Comparison of ENCODE assay signal across 8 cellular contexts in the genomic region with DNA sequence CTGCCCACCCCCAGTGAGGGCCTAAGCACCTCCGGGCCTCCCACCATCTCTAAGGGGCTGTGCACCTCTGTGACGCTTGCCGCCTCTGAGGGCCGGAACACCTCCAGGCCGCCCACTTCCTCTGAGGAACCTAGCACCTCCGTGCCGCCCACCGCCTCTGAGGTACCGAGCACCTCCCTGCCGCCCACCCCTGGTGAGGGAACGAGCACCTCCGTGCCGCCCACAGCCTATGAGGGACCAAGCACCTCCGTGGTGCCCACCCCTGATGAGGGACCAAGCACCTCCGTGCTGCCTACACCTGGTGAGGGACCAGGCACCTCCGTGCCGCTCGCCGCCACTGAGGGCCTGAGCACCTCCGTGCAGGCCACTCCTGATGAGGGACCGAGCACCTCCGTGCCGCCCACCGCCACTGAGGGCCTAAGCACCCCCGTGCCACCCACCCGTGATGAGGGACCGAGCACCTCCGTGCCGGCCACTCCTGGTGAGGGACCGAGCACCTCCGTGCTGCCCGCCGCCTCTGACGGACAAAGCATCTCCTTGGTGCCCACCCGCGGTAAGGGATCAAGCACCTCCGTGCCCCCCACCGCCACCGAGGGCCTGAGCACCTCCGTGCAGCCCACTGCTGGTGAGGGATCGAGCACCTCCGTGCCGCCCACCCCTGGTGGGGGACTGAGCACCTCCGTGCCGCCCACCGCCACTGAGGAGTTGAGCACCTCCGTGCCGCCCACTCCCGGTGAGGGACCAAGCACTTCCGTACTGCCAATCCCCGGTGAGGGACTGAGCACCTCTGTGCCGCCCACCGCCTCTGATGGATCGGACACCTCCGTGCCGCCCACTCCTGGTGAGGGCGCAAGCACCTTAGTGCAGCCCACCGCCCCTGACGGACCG. TPM values are rescaled to one million over a fixed set of nuclear protein-coding genes. Genes with fewer than 3 reads are reported as not detected.
DNase-seq lines count a peak whose midpoint lies in the region; ATAC-seq and TF ChIP-seq lines count a peak whose summit lies in the region.

No MANE protein-coding gene starts in this region.

- H4K8ac ChIP-seq in trophoblast cell (ENCODE audit: low read depth, low read length): peak overlapping the region; percentile 85

- peaks cover 4% of the 10 kb centered on the region for H3K79me2 ChIP-seq in trophoblast cell (ENCODE audit: control insufficient read depth, insufficient read depth, low read length, poor library complexity)

- peaks cover 2% of the 10 kb centered on the region for H3K79me1 ChIP-seq in trophoblast cell (ENCODE audit: low read length)

- H3K4me3 ChIP-seq in AG04449 (ENCODE audit: low read depth, low read length) (peak overlapping the region; percentile 66), HUES48 (ENCODE audit: low read depth, low read length) (peak overlapping the region; percentile 80), gastroesophageal sphincter (peak overlapping the region; percentile 41 to 69), trophoblast cell (ENCODE audit: low read depth, low read length) (peak overlapping the region; percentile 81)

- peak; percentile 35 for ATAC-seq in GM21360 (IDR thresholded peaks at IDR 0.05; ENCODE audit: unreplicated experiment)
- ATAC-seq in gastroesophageal sphincter: peak; percentile 24

- no peak for DNase-seq in AG04449 (ENCODE audit: low read depth, low spot score)
- peak; percentile 21 for DNase-seq in activated T-helper 1 cell treated with anti-CD3 and anti-CD28 coated beads, Interleukin-12 subunit alpha, Interleukin-12 subunit beta, Interleukin-2, Interleukin-4 antibody, amounts not matched to agents 30 ng/mL and 10 ng/mL and 1 ng/mL, durations not matched to agents 14 hours and 24 hours and 36 hours (ENCODE audit: low spot score)
- DNase-seq in trophoblast cell: no peak
- DNase-seq in SKM-1 (lab: John Stamatoyannopoulos, UW; ENCODE audit: unreplicated experiment): no peak
- no peak for DNase-seq in COLO668 (lab: John Stamatoyannopoulos, UW; ENCODE audit: unreplicated experiment)

- H3K9me3 ChIP-seq in HUES48 (ENCODE audit: control insufficient read depth, insufficient read depth, low read length) (peaks cover 17% of the 10 kb centered on the region), gastroesophageal sphincter (no peaks in the 10 kb centered on the region), trophoblast cell (ENCODE audit: insufficient read depth, low read depth, low read length) (no peaks in the 10 kb centered on the region)

- H3K27ac Mint-ChIP-seq in activated T-helper 1 cell treated with anti-CD3 and anti-CD28 coated beads, Interleukin-12 subunit alpha, Interleukin-12 subunit beta, Interleukin-2, Interleukin-4 antibody, amounts not matched to agents 30 ng/mL and 10 ng/mL and 1 ng/mL, durations not matched to agents 14 hours and 24 hours and 36 hours: peak overlapping the region; percentile 23

- H3K4me1 ChIP-seq in HUES48 (ENCODE audit: control insufficient read depth, insufficient read depth, low read length) (no peaks in the 10 kb centered on the region; the same call in 1 of the 2 replicates), gastroesophageal sphincter (peaks cover 0 to 13% (median 0%) of the 10 kb centered on the region in 3 donors), trophoblast cell (ENCODE audit: control insufficient read depth in 1 of 2, insufficient read depth in 2 of 2, low read length in 2 of 2) (peaks cover 0 to 6% of the 10 kb centered on the region in 2 experiments)

- intact Hi-C loops in activated T-helper 1 cell treated with anti-CD3 and anti-CD28 coated beads, Interleukin-12 subunit alpha, Interleukin-12 subunit beta, Interleukin-2, Interleukin-4 antibody, amounts not matched to agents 30 ng/mL and 10 ng/mL and 1 ng/mL, durations not matched to agents 14 hours and 24 hours and 36 hours (cut with micrococcal nuclease): no loop called here

- no peak for TF ChIP-seq EP300 in gastroesophageal sphincter (IDR thresholded peaks at IDR 0.05)

- peak overlapping the region; percentile 59 for H3K14ac ChIP-seq in trophoblast cell (ENCODE audit: low read length)

- no peak overlapping the region for H2BK12ac ChIP-seq in trophoblast cell (ENCODE audit: low read length)

- peak overlapping the region; percentile 85 for H3K4me3 Mint-ChIP-seq in activated T-helper 1 cell treated with anti-CD3 and anti-CD28 coated beads, Interleukin-12 subunit alpha, Interleukin-12 subunit beta, Interleukin-2, Interleukin-4 antibody, amounts not matched to agents 30 ng/mL and 10 ng/mL and 1 ng/mL, durations not matched to agents 14 hours and 24 hours and 36 hours

- H3K27me3 ChIP-seq in HUES48 (ENCODE audit: control insufficient read depth, insufficient read depth, low read length): no peaks in the 10 kb centered on the region
- H3K27me3 ChIP-seq in gastroesophageal sphincter: no peaks in the 10 kb centered on the region
- no peaks in the 10 kb centered on the region for H3K27me3 ChIP-seq in trophoblast cell (ENCODE audit: insufficient read depth, low read length)

- no peak overlapping the region for H2AK5ac ChIP-seq in trophoblast cell (ENCODE audit: low read length)

- no peak overlapping the region for H2BK120ac ChIP-seq in trophoblast cell (ENCODE audit: insufficient read depth, low read length, poor library complexity)

- H3K4me1 Mint-ChIP-seq in activated T-helper 1 cell treated with anti-CD3 and anti-CD28 coated beads, Interleukin-12 subunit alpha, Interleukin-12 subunit beta, Interleukin-2, Interleukin-4 antibody, amounts not matched to agents 30 ng/mL and 10 ng/mL and 1 ng/mL, durations not matched to agents 14 hours and 24 hours and 36 hours (ENCODE audit: low read depth): peaks cover 13% of the 10 kb centered on the region

- no peaks in the 10 kb centered on the region for H3K9me3 Mint-ChIP-seq in activated T-helper 1 cell treated with anti-CD3 and anti-CD28 coated beads, Interleukin-12 subunit alpha, Interleukin-12 subunit beta, Interleukin-2, Interleukin-4 antibody, amounts not matched to agents 30 ng/mL and 10 ng/mL and 1 ng/mL, durations not matched to agents 14 hours and 24 hours and 36 hours

- H3K18ac ChIP-seq in trophoblast cell (ENCODE audit: low read length): peak overlapping the region; percentile 61

- no peak overlapping the region for H4K91ac ChIP-seq in trophoblast cell (ENCODE audit: low read depth, low read length)

- no peaks in the 10 kb centered on the region for H3K36me3 Mint-ChIP-seq in activated T-helper 1 cell treated with anti-CD3 and anti-CD28 coated beads, Interleukin-12 subunit alpha, Interleukin-12 subunit beta, Interleukin-2, Interleukin-4 antibody, amounts not matched to agents 30 ng/mL and 10 ng/mL and 1 ng/mL, durations not matched to agents 14 hours and 24 hours and 36 hours (ENCODE audit: low read depth)

- peak overlapping the region; percentile 83 for H2AFZ ChIP-seq in trophoblast cell (ENCODE audit: insufficient read depth, low read length, poor library complexity)

- no peak overlapping the region for H3K23ac ChIP-seq in trophoblast cell (ENCODE audit: low read length)

- H3K36me3 ChIP-seq in HUES48 (ENCODE audit: control insufficient read depth, insufficient read depth, low read length) (no peaks in the 10 kb centered on the region), gastroesophageal sphincter (no peaks in the 10 kb centered on the region), trophoblast cell (ENCODE audit: control insufficient read depth in 1 of 2, insufficient read depth in 2 of 2, low read length in 2 of 2) (no peaks in the 10 kb centered on the region)

- no peak overlapping the region for H3K4ac ChIP-seq in trophoblast cell (ENCODE audit: low read depth, low read length)

- H3K27ac ChIP-seq in HUES48 (ENCODE audit: low read depth, low read length) (no peak overlapping the region), gastroesophageal sphincter (peak overlapping the region in 2 of 4 donors; percentile 64 to 76), trophoblast cell (ENCODE audit: low read depth, low read length) (no peak overlapping the region)

- 80% methylated on average over 1 of the region's 60 CpGs; no CpG with 5 or more reads in 1 of the 2 donors for WGBS in gastroesophageal sphincter (ENCODE audit: low coverage in 1 of 2), 2 donors
- WGBS in trophoblast cell (ENCODE audit: extremely low coverage, insufficient coverage, insufficient read length): no CpG with 5 or more reads among the region's 60 CpGs

- H3K4me2 ChIP-seq in trophoblast cell (ENCODE audit: low read length): peak overlapping the region; percentile 98

- H3K27me3 Mint-ChIP-seq in activated T-helper 1 cell treated with anti-CD3 and anti-CD28 coated beads, Interleukin-12 subunit alpha, Interleukin-12 subunit beta, Interleukin-2, Interleukin-4 antibody, amounts not matched to agents 30 ng/mL and 10 ng/mL and 1 ng/mL, durations not matched to agents 14 hours and 24 hours and 36 hours (ENCODE audit: insufficient read depth): no peaks in the 10 kb centered on the region

- TF ChIP-seq POLR2A in gastroesophageal sphincter (IDR thresholded peaks at IDR 0.05): no peak

- POLR2A ChIA-PET in AG04449 (lab: Yijun Ruan, JAX): no interaction called here

- CTCF ChIA-PET in AG04449 (lab: Yijun Ruan, JAX): no interaction called here

- H2BK5ac ChIP-seq in trophoblast cell (ENCODE audit: low read depth, low read length, poor library complexity): no peak overlapping the region

- peak overlapping the region; percentile 68 for H4K12ac ChIP-seq in trophoblast cell (ENCODE audit: low read depth, low read length)

- no peak overlapping the region for H3K9ac ChIP-seq in HUES48 (ENCODE audit: low read depth, low read length)
- no peak overlapping the region for H3K9ac ChIP-seq in trophoblast cell (ENCODE audit: low read length)

- TF ChIP-seq CTCF in AG04449 (IDR thresholded peaks at IDR 0.05; ENCODE audit: insufficient read depth, low read length, missing control alignments) (no peak), gastroesophageal sphincter (IDR thresholded peaks at IDR 0.05) (no peak)

RNA-seq across cellular contexts. Expression of a gene that starts 1.0 kb away (rescaled TPM):
- total RNA-seq in activated T-helper 1 cell treated with anti-CD3 and anti-CD28 coated beads, Interleukin-12 subunit alpha, Interleukin-12 subunit beta, Interleukin-2, Interleukin-4 antibody, amounts not matched to agents 30 ng/mL and 10 ng/mL and 1 ng/mL, durations not matched to agents 14 hours and 24 hours and 36 hours: 1.8 and 1.9 TPM in 2 replicates
- 1 to 10 TPM; 1.6 to 5.3 (median 2.8) TPM for total RNA-seq in gastroesophageal sphincter
- 1.9 and 2.0 TPM in 2 replicates for polyA plus RNA-seq in trophoblast cell (2013)
